ENCODE assay signal across 9 cellular contexts in the genomic region with DNA sequence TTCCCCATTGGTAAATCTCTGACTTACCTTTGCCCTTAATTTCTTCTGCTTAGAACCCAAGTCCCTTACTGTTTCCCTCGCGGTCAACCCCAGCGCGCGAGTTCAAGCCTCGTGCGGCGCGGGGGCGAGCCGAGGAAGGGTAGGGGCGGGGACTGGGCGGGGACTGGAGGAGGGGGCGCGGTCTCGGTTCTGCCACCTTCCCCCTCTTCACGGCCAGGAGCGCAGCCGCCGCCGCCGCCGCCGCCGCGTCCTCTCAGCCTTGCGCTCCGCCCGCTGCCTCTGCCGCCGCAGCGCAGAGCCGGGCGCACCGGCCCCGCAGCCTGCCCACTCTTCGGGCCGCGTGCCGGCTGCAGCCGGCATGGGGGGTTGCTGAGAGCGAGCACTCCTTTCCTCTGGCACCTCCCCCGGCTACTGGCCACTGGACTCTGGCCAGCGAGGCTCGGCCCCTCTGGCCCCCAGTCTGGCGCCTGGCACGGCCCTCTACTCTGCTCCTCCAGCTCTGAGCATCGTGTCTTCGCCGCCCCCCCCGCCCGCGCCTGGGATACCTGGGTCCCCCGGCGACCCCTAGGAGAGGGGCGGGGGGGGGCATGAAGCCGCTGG. TPM values are rescaled to one million over a fixed set of nuclear protein-coding genes. Genes with fewer than 3 reads are reported as not detected.
DNase-seq lines count a peak whose midpoint lies in the region; ATAC-seq, FAIRE-seq and TF ChIP-seq lines count a peak whose summit lies in the region.
"Had no signal": no experiment of that assay in that cellular context is flagged by ENCODE, and none has a peak within 500 bp of the region (broad histone marks: within the 10 kb centered on the region; RNA-seq: fewer than 3 reads in every experiment).

Gene RAPGEFL1 (plus strand): TSS at position 196 of the 600 bp plus-strand sequence. CDS start 392 bp downstream, at position 588.

- no peaks in the 10 kb centered on the region for H3K36me3 ChIP-seq in liver (ENCODE audit: control insufficient read depth in 4 of 4, insufficient read depth in 3 of 4, low read depth in 1 of 4, low read length in 3 of 4)

- DNase-seq in A549 (ENCODE audit: low read depth in 1 of 2, low spot score in 1 of 2) (no peak), GM19239 (ENCODE audit: insufficient read length, low spot score) (peak; percentile 75), NCI-H2107 (lab: John Stamatoyannopoulos, UW) (peak; percentile 54), coronary artery (ENCODE audit: low spot score) (no peak), GOT3 (lab: John Stamatoyannopoulos, UW) (no peak)
- DNase-seq in activated CD4-positive, alpha-beta T cell treated with anti-CD3 and anti-CD28 coated beads, Interleukin-2, amount 50 U/mL, for 24 hours (ENCODE audit: low read depth in 1 of 2, low spot score in 1 of 2): peak; percentile 73 to 77
- peak; percentile 85 for DNase-seq in stimulated activated CD4-positive, alpha-beta T cell treated with anti-CD3 and anti-CD28 coated beads, Interleukin-4, amount 100 ng/mL, for 48 hours (ENCODE audit: low read depth in 2 of 2)

- H3K9ac ChIP-seq in liver (ENCODE audit: low read depth in 1 of 2, low read length in 2 of 2): no peak within 1 kb of the TSS

- H3K4me1 ChIP-seq in A549 (peaks cover 26% of the 10 kb centered on the region), liver (ENCODE audit: control insufficient read depth in 4 of 4, insufficient read depth in 4 of 4, low read length in 3 of 4) (peaks cover 18 to 45% (median 30%) of the 10 kb centered on the region in 4 donors)

- POLR2A ChIA-PET in A549 (lab: Yijun Ruan, JAX): no interaction called here

- 79% methylated on average over 50 of the region's 57 CpGs for WGBS in A549 (ENCODE audit: missing lambda C conversion rate)
- under 1% methylated on average over 57 of the region's 57 CpGs for WGBS in liver

- FAIRE-seq in A549 (lab: Jason Lieb, UNC): no peak
- peak; percentile 18 for FAIRE-seq in GM19239 (lab: Jason Lieb, UNC)
- FAIRE-seq: G401.6 had no signal

- H3K4me2 ChIP-seq in A549: peak within 1 kb of the TSS; percentile 51

- no peaks in the 10 kb centered on the region for H3K9me3 ChIP-seq in A549
- no peaks in the 10 kb centered on the region for H3K9me3 ChIP-seq in liver (ENCODE audit: control insufficient read depth in 4 of 4, low read length in 3 of 4)

- peak; percentile 26 to 53; a peak in 3 of 6 replicates for ATAC-seq in A549

- peak within 1 kb of the TSS in 1 of 2 experiments; percentile 47; a peak in 2 of 6 replicates for H3K27ac ChIP-seq in A549
- no peak within 1 kb of the TSS for H3K27ac ChIP-seq in coronary artery
- H3K27ac ChIP-seq in liver (ENCODE audit: low read depth in 1 of 2, low read length in 2 of 2): peak within 1 kb of the TSS; percentile 36 to 46

- TF ChIP-seq RAD21 in A549 (conservative IDR thresholded peaks at IDR 0.05 in 1 of 2, IDR thresholded peaks at IDR 0.05 in 1 of 2) (no peak), liver (IDR thresholded peaks at IDR 0.05) (no peak)

- H3K27me3 ChIP-seq in liver (ENCODE audit: control insufficient read depth in 4 of 4, insufficient read depth in 4 of 4, low read length in 3 of 4): no peaks in the 10 kb centered on the region

- peak within 1 kb of the TSS; percentile 27; the same call in 2 of the 3 replicates for H3K4me3 ChIP-seq in A549
- peak within 1 kb of the TSS; percentile 68 for H3K4me3 ChIP-seq in coronary artery
- peak within 1 kb of the TSS in 2 of 3 donors; percentile 52 to 62 for H3K4me3 ChIP-seq in liver (ENCODE audit: low read depth in 1 of 3, low read length in 3 of 3)

- no peak for TF ChIP-seq EP300 in A549 (IDR thresholded peaks at IDR 0.05)

- TF ChIP-seq POLR2A in A549 (IDR thresholded peaks at IDR 0.05; ENCODE audit: low read length): no peak

- CTCF ChIA-PET in A549 (lab: Yijun Ruan, JAX): interaction anchor here (1.1 to 16.5 kb wide), 8 partner anchors 10 to 164 kb away, joined by 4 to 195 read pairs (median 14); partner anchors contain the start of gene WIPF2

- TF ChIP-seq CTCF in A549 (IDR thresholded peaks at IDR 0.05) (no peak), coronary artery (IDR thresholded peaks at IDR 0.05) (no peak), liver (IDR thresholded peaks at IDR 0.05; ENCODE audit: low read depth, low read length, missing input control) (no peak)

TF ChIP-seq in A549, 52 proteins besides CTCF, POLR2A, EP300 and RAD21 (continues in another document):
- TF ChIP-seq, protein P1, sequence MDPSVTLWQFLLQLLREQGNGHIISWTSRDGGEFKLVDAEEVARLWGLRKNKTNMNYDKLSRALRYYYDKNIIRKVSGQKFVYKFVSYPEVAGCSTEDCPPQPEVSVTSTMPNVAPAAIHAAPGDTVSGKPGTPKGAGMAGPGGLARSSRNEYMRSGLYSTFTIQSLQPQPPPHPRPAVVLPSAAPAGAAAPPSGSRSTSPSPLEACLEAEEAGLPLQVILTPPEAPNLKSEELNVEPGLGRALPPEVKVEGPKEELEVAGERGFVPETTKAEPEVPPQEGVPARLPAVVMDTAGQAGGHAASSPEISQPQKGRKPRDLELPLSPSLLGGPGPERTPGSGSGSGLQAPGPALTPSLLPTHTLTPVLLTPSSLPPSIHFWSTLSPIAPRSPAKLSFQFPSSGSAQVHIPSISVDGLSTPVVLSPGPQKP (IDR thresholded peaks at IDR 0.05; ENCODE audit: low read depth, low read length): no peak
- TF ChIP-seq REST (IDR thresholded peaks at IDR 0.05): no peak

TF ChIP-seq in liver, 16 proteins besides CTCF, POLR2A, EP300 and RAD21:
- TF ChIP-seq HNF4A (conservative IDR thresholded peaks at IDR 0.05) (no peak), FOXA1 (IDR thresholded peaks at IDR 0.05) (no peak), SP1 (IDR thresholded peaks at IDR 0.05) (no peak), REST (IDR thresholded peaks at IDR 0.05) (no peak), ZBTB33 (IDR thresholded peaks at IDR 0.05) (no peak), YY1 (IDR thresholded peaks at IDR 0.05) (no peak), MAX (IDR thresholded peaks at IDR 0.05) (peak; percentile 21), RXRA (IDR thresholded peaks at IDR 0.05) (peak in 1 of 2 donors; percentile 20), EGR1 (IDR thresholded peaks at IDR 0.05; ENCODE audit: low read depth in 2 of 2) (peak; percentile 74 to 86), GABPA (IDR thresholded peaks at IDR 0.05 in 1 of 2, conservative IDR thresholded peaks at IDR 0.05 in 1 of 2) (no peak), NR2F2 (IDR thresholded peaks at IDR 0.05) (no peak), JUND (IDR thresholded peaks at IDR 0.05) (no peak), HNF4G (IDR thresholded peaks at IDR 0.05) (no peak), FOXA2 (IDR thresholded peaks at IDR 0.05) (no peak), TAF1 (conservative IDR thresholded peaks at IDR 0.05) (no peak)
- TF ChIP-seq, protein P2, sequence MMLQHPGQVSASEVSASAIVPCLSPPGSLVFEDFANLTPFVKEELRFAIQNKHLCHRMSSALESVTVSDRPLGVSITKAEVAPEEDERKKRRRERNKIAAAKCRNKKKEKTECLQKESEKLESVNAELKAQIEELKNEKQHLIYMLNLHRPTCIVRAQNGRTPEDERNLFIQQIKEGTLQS (IDR thresholded peaks at IDR 0.05): no peak

RNA-seq across cellular contexts. Expression of gene RAPGEFL1, which starts in this region (rescaled TPM):
- 3.7 and 4.1 TPM in 2 replicates for polyA plus RNA-seq in A549 (2011; rRNA removed)
- polyA plus RNA-seq in A549 (2012; cell fraction: cytosol; rRNA removed): 4.6 and 5.6 TPM in 2 replicates
- 43.7 and 49.2 TPM in 2 replicates for polyA plus RNA-seq in A549 (2012; cell fraction: nucleus; rRNA removed)
- polyA plus RNA-seq in A549 (2017; fragmentation: RNase III; extraction: RNeasy Plus Mini Kit Qiagen cat#74134 plus additional on column Dnase treatment): 4.7 to 4.8 TPM (median 4.8 TPM) in 3 replicates
- polyA minus RNA-seq in A549 (2011; rRNA and poly(A)+ RNA removed): 5.9 and 6.8 TPM in 2 replicates
- 1 to 10 TPM; 1.9 to 3.2 TPM for total RNA-seq in liver
- polyA plus RNA-seq in liver: under 1 TPM; 0.82 to 0.98 TPM

Comparison
In these comparisons a context has a peak if more than half of its experiments do, and no peak if none do; other contexts are left out.
1. DNase-seq: peak in GM19239 (single experiment), NCI-H2107 (single experiment), activated CD4-positive, alpha-beta T cell treated with anti-CD3 and anti-CD28 coated beads, Interleukin-2, amount 50 U/mL, for 24 hours (2 of 2) and stimulated activated CD4-positive, alpha-beta T cell treated with anti-CD3 and anti-CD28 coated beads, Interleukin-4, amount 100 ng/mL, for 48 hours (2 of 2); none in A549 (0 of 2), coronary artery (single experiment) and GOT3 (single experiment).
2. H3K27ac ChIP-seq: peak in liver (2 of 2); none in coronary artery (0 of 2).
3. Peak in every context shown above with its lines, with median percentiles within 50 percentile points of each other: H3K4me3 ChIP-seq.